1 cellular context compared by ENCODE assay signal in genomic region chr9:122192261-122192875, GRCh38.
TF ChIP-seq lines count a peak whose summit lies in the region.

No MANE protein-coding gene starts in this region.

TF ChIP-seq in HepG2, 621 proteins besides CTCF, POLR2A, EP300 and RAD21:
- TF ChIP-seq MEIS1 (CRISPR knock-in tag; IDR thresholded peaks at IDR 0.05; ENCODE audit: borderline replicate concordance) (0 out of 2 replicates have a peak, but pooled peaks have one; percentile 38), ZNF383 (CRISPR knock-in tag; IDR thresholded peaks at IDR 0.05; ENCODE audit: borderline replicate concordance) (no peak), STAG1 (CRISPR knock-in tag; IDR thresholded peaks at IDR 0.05) (peak; percentile 15; the same call in 1 of the 2 replicates)
TF ChIP-seq in HepG2: peak in this region for 2.
